17 cellular contexts compared by ENCODE assay signal in the genomic region with DNA sequence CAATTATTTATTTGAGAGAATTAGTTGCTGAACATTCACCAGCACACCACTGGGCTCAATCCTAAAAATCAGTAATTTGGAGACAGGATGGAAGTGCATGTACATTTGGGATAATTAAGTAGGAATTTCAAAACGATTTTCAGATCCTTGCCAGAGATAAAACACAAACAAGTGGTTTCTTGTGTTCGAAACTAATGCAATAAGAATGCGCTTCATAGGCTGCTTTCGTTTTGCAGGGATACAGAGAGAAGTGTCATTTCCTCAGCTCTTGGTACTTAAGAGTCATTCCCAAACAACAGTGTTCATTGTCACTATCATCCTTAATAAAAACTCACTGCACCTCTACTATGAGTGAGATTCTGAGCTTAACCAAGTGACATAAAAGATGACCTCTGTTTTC. TPM values are rescaled to one million over a fixed set of nuclear protein-coding genes. Genes with fewer than 3 reads are reported as not detected.
DNase-seq lines count a peak whose midpoint lies in the region; ATAC-seq, FAIRE-seq and TF ChIP-seq lines count a peak whose summit lies in the region.
"Had no signal": no experiment of that assay in that cellular context is flagged by ENCODE, and none has a peak within 500 bp of the region (broad histone marks: within the 10 kb centered on the region; RNA-seq: fewer than 3 reads in every experiment).

No MANE protein-coding gene starts in this region.

- no peaks in the 10 kb centered on the region for H3K27me3 ChIP-seq in right lobe of liver
- no peaks in the 10 kb centered on the region for H3K27me3 ChIP-seq in HepG2 (ENCODE audit: control insufficient read depth in 1 of 2, insufficient read depth in 2 of 2, low read length in 2 of 2)
- no peaks in the 10 kb centered on the region for H3K27me3 ChIP-seq in vagina
- H3K27me3 ChIP-seq: gastroesophageal sphincter had no signal

- H3K4me2 ChIP-seq in HepG2 (ENCODE audit: low read depth, low read length), result no peak overlapping the region

- no peak for TF ChIP-seq EP300 in HepG2 (IDR thresholded peaks at IDR 0.05; ENCODE audit: low read depth in 2 of 2, low read length in 2 of 2)
- TF ChIP-seq EP300 in HepG2 (CRISPR knock-in tag; IDR thresholded peaks at IDR 0.05; ENCODE audit: borderline replicate concordance), result no peak

- no peak overlapping the region for H2AFZ ChIP-seq in HepG2 (ENCODE audit: low read length)

- H3K36me3 ChIP-seq in right lobe of liver, result no peaks in the 10 kb centered on the region
- H3K36me3 ChIP-seq in HepG2 (replicated peaks in 1 of 2; ENCODE audit: control insufficient read depth in 1 of 2, insufficient read depth in 2 of 2, low read length in 2 of 2), result no peaks in the 10 kb centered on the region
- H3K36me3 ChIP-seq in vagina, result no peaks in the 10 kb centered on the region
- H3K36me3 ChIP-seq: gastroesophageal sphincter had no signal

- intact Hi-C loops in right lobe of liver (cut with DNase I), result no loop called here
- intact Hi-C loops in HepG2 (cut with micrococcal nuclease; ENCODE audit: unreplicated experiment), result no loop called here
- intact Hi-C loops in vagina (cut with DNase I), result no loop called here
- intact Hi-C loops in left colon (cut with DNase I, micrococcal nuclease), result no loop called here

- 51% methylated on average over 4 of the region's 4 CpGs for WGBS in right lobe of liver (ENCODE audit: insufficient coverage, low coverage, low lambda C conversion rate, missing lambda C conversion rate)
- WGBS in HepG2 (ENCODE audit: low lambda C conversion rate), result 25% methylated on average over 4 of the region's 4 CpGs

- H3K4me3 ChIP-seq in right lobe of liver (no peak overlapping the region), HepG2 (replicated peaks in 1 of 3; ENCODE audit: insufficient read depth in 1 of 3, low read depth in 2 of 3, low read length in 3 of 3) (no peak overlapping the region), vagina (no peak overlapping the region)
- H3K4me3 ChIP-seq: gastroesophageal sphincter, mucosa of descending colon had no signal

- H3K27ac Mint-ChIP-seq in activated T-helper 17 cell treated with anti-CD3 and anti-CD28 coated beads, Interleukin-2, amount 50 U/mL, for 72 hours, result no peak overlapping the region
- H3K27ac Mint-ChIP-seq: B cell; stimulated activated naive CD8-positive, alpha-beta T cell treated with anti-CD3 and anti-CD28 coated beads, Interleukin-15, amount 100 ng/mL, for 72 hours; T-helper 17 cell had no signal

- no TSS peak for BruUV-seq in HepG2 (replicated peaks; lab: Mats Ljungman, UMichigan)

- no peak overlapping the region for H3K9ac ChIP-seq in HepG2 (ENCODE audit: insufficient read depth, low read depth, low read length)

- H3K27ac ChIP-seq in right lobe of liver (no peak overlapping the region), HepG2 (ENCODE audit: extremely low read length, insufficient read depth, low read length) (no peak overlapping the region), vagina (no peak overlapping the region)
- H3K27ac ChIP-seq: gastroesophageal sphincter had no signal

- H3K36me3 Mint-ChIP-seq in activated T-helper 17 cell treated with anti-CD3 and anti-CD28 coated beads, Interleukin-2, amount 50 U/mL, for 72 hours (ENCODE audit: low read depth), result no peaks in the 10 kb centered on the region

- H3K9me3 Mint-ChIP-seq in activated T-helper 17 cell treated with anti-CD3 and anti-CD28 coated beads, Interleukin-2, amount 50 U/mL, for 72 hours, result no peaks in the 10 kb centered on the region
- H3K9me3 Mint-ChIP-seq: stimulated activated naive CD8-positive, alpha-beta T cell treated with anti-CD3 and anti-CD28 coated beads, Interleukin-15, amount 100 ng/mL, for 72 hours had no signal

- peaks cover 4% of the 10 kb centered on the region for H3K27me3 Mint-ChIP-seq in activated T-helper 17 cell treated with anti-CD3 and anti-CD28 coated beads, Interleukin-2, amount 50 U/mL, for 72 hours
- H3K27me3 Mint-ChIP-seq: stimulated activated naive CD8-positive, alpha-beta T cell treated with anti-CD3 and anti-CD28 coated beads, Interleukin-15, amount 100 ng/mL, for 72 hours had no signal

- FAIRE-seq in HepG2 (lab: Jason Lieb, UNC), result no peak
- FAIRE-seq: GM19239 had no signal

- H3K9me3 ChIP-seq in right lobe of liver (no peaks in the 10 kb centered on the region), HepG2 (ENCODE audit: low read length) (no peaks in the 10 kb centered on the region), vagina (no peaks in the 10 kb centered on the region)
- H3K9me3 ChIP-seq: gastroesophageal sphincter, mucosa of descending colon had no signal

- in situ Hi-C loops in HepG2 (cut with HindIII; ENCODE audit: extremely low pct_ligation_motif_present, low pct_unique_long_range_greater_than_20kb), result no loop called here

- no peaks in the 10 kb centered on the region for H3K4me1 Mint-ChIP-seq in activated T-helper 17 cell treated with anti-CD3 and anti-CD28 coated beads, Interleukin-2, amount 50 U/mL, for 72 hours

- H3K4me3 Mint-ChIP-seq in activated T-helper 17 cell treated with anti-CD3 and anti-CD28 coated beads, Interleukin-2, amount 50 U/mL, for 72 hours, result no peak overlapping the region
- H3K4me3 Mint-ChIP-seq: B cell; stimulated activated naive CD8-positive, alpha-beta T cell treated with anti-CD3 and anti-CD28 coated beads, Interleukin-15, amount 100 ng/mL, for 72 hours; T-helper 17 cell had no signal

- TF ChIP-seq CTCF in right lobe of liver (IDR thresholded peaks at IDR 0.05) (no peak), HepG2 (CRISPR knock-in tag; IDR thresholded peaks at IDR 0.05) (no peak), vagina (IDR thresholded peaks at IDR 0.05) (no peak)

- no peaks in the 10 kb centered on the region for H3K79me2 ChIP-seq in HepG2 (ENCODE audit: insufficient read depth, low read length)

- ATAC-seq in right lobe of liver (peak in 3 of 4 donors; percentile 22 to 59 (median 34)), HepG2 (no peak), left colon (no peak), HG02870 (IDR thresholded peaks at IDR 0.05; ENCODE audit: unreplicated experiment) (no peak), GM18520 (IDR thresholded peaks at IDR 0.05; ENCODE audit: unreplicated experiment) (no peak)
- ATAC-seq in activated T-helper 17 cell treated with anti-CD3 and anti-CD28 coated beads, Interleukin-2, amount 50 U/mL, for 72 hours (replicated peaks), result peak; percentile 66
- ATAC-seq: gastroesophageal sphincter; mucosa of descending colon; stimulated activated naive CD8-positive, alpha-beta T cell treated with anti-CD3 and anti-CD28 coated beads, Interleukin-15, amount 100 ng/mL, for 72 hours; T-helper 17 cell had no signal

- H4K20me1 ChIP-seq in HepG2 (ENCODE audit: insufficient read depth, low read length), result no peaks in the 10 kb centered on the region

- TF ChIP-seq POLR2A in right lobe of liver (IDR thresholded peaks at IDR 0.05), result no peak
- TF ChIP-seq POLR2A in HepG2 (IDR thresholded peaks at IDR 0.05; ENCODE audit: insufficient read depth in 1 of 2, low read depth in 2 of 2, low read length in 2 of 2), result no peak
- TF ChIP-seq POLR2A in vagina (IDR thresholded peaks at IDR 0.05), result no peak

- POLR2A ChIA-PET in HepG2 (lab: Yijun Ruan, JAX), result no interaction called here

- DNase-seq in right lobe of liver (no peak), HepG2 (ENCODE audit: low spot score) (no peak), glomerular endothelial cell (ENCODE audit: extremely low read depth, low read depth, low spot score) (peak; percentile 9), vagina (ENCODE audit: extremely low spot score in 2 of 2) (no peak), left colon (no peak)
- DNase-seq: amygdala; mucosa of descending colon; NCI-H1105 treated with DMSO at 0.1 percent for 48 hours; NCI-H82; stimulated activated naive CD8-positive, alpha-beta T cell treated with anti-CD3 and anti-CD28 coated beads, Interleukin-15, amount 100 ng/mL, for 72 hours; T-helper 17 cell had no signal

- CTCF ChIA-PET in HepG2 (lab: Yijun Ruan, JAX; ENCODE audit: low intra/inter-chr PET ratio, low total read pairs), result no interaction called here

- TF ChIP-seq RAD21 in HepG2 (CRISPR knock-in tag; IDR thresholded peaks at IDR 0.05), result no peak

- H3K4me1 ChIP-seq in right lobe of liver (peaks cover 0 to 5% (median 0%) of the 10 kb centered on the region in 4 donors), HepG2 (ENCODE audit: insufficient read depth, low read length) (peaks cover 25% of the 10 kb centered on the region), vagina (no peaks in the 10 kb centered on the region)

TF ChIP-seq in HepG2, 621 proteins besides CTCF, POLR2A, EP300 and RAD21 (continues in another document):
- TF ChIP-seq SP1 (IDR thresholded peaks at IDR 0.05) (no peak), SP1 (CRISPR knock-in tag; IDR thresholded peaks at IDR 0.05) (no peak), SP5 (CRISPR knock-in tag; IDR thresholded peaks at IDR 0.05; ENCODE audit: borderline replicate concordance, low read depth) (no peak), WIZ (CRISPR knock-in tag; IDR thresholded peaks at IDR 0.05) (no peak), SALL2 (CRISPR knock-in tag; IDR thresholded peaks at IDR 0.05) (no peak)

RNA-seq across cellular contexts. Expression of a gene that starts 20.6 kb away (rescaled TPM):
- total RNA-seq in right lobe of liver (10 to 100 TPM; 19.9 to 28.0 (median 21.9) TPM), HepG2 (2016; rRNA removed; fragmentation: Illumina TruSeq; extraction: Trizol) (47.6 and 59.5 TPM in 2 replicates), glomerular endothelial cell (23.5 and 28.2 TPM in 2 replicates), vagina (35.8 TPM), left colon (10 to 100 TPM; 33.5 to 35.2 TPM)
- total RNA-seq in HepG2 (2016; cell fraction: cytosol; rRNA removed; fragmentation: Illumina TruSeq; extraction: Trizol; ENCODE audit: low read depth), result 4.1 and 5.1 TPM in 2 replicates
- total RNA-seq in HepG2 (2016; cell fraction: insoluble cytoplasmic fraction; rRNA removed; fragmentation: Illumina TruSeq; extraction: Trizol), result 41.1 and 53.7 TPM in 2 replicates
- 12.0 and 12.6 TPM in 2 replicates for total RNA-seq in HepG2 (2016; cell fraction: membrane; rRNA removed; fragmentation: Illumina TruSeq; extraction: Trizol)
- 76.5 and 77.4 TPM in 2 replicates for total RNA-seq in HepG2 (2016; cell fraction: nucleus; rRNA removed; fragmentation: Illumina TruSeq; extraction: Trizol)
- 17.2 and 18.8 TPM in 2 replicates for polyA plus RNA-seq in HepG2 (2011; rRNA removed)
- polyA plus RNA-seq in HepG2 (2011; cell fraction: cytosol; rRNA removed), result 9.7 and 11.6 TPM in 2 replicates
- polyA plus RNA-seq in HepG2 (2011; cell fraction: nucleus; rRNA removed), result 39.7 and 46.5 TPM in 2 replicates
- 24.9 and 34.6 TPM in 2 replicates for polyA plus RNA-seq in HepG2 (2012)
- 1.2 and 1.6 TPM in 2 replicates for polyA plus RNA-seq in HepG2 (2016; cell fraction: cytosol; fragmentation: Illumina TruSeq; extraction: Trizol; ENCODE audit: low read depth)
- 34.7 and 34.9 TPM in 2 replicates for polyA plus RNA-seq in HepG2 (2016; cell fraction: insoluble cytoplasmic fraction; fragmentation: Illumina TruSeq; extraction: Trizol; ENCODE audit: low read depth)
- 3.3 and 5.2 TPM in 2 replicates for polyA plus RNA-seq in HepG2 (2016; cell fraction: membrane; fragmentation: Illumina TruSeq; extraction: Trizol; ENCODE audit: low read depth)
- polyA plus RNA-seq in HepG2 (2016; cell fraction: nucleus; fragmentation: Illumina TruSeq; extraction: Trizol; ENCODE audit: insufficient read depth, low read depth), result 84.4 and 87.2 TPM in 2 replicates
- 35.1 and 36.7 TPM in 2 replicates for polyA minus RNA-seq in HepG2 (2011; rRNA and poly(A)+ RNA removed; ENCODE audit: low replicate concordance)
- polyA minus RNA-seq in HepG2 (2011; cell fraction: cytosol; rRNA and poly(A)+ RNA removed), result 23.3 and 27.0 TPM in 2 replicates
- 181 and 197 TPM in 2 replicates for polyA minus RNA-seq in HepG2 (2011; cell fraction: nucleus; rRNA and poly(A)+ RNA removed)
- total RNA-seq in activated T-helper 17 cell treated with anti-CD3 and anti-CD28 coated beads, Interleukin-2, amount 50 U/mL, for 72 hours, result 10 to 100 TPM; 40.8 to 41.6 TPM

Comparison
In these comparisons a context has a peak if more than half of its experiments do, and no peak if none do; other contexts are left out.
1. ATAC-seq: peak in right lobe of liver (3 of 4) and activated T-helper 17 cell treated with anti-CD3 and anti-CD28 coated beads, Interleukin-2, amount 50 U/mL, for 72 hours (single experiment); none in HepG2 (single experiment), left colon (single experiment), HG02870 (single experiment) and GM18520 (single experiment).